In the genomic region with DNA sequence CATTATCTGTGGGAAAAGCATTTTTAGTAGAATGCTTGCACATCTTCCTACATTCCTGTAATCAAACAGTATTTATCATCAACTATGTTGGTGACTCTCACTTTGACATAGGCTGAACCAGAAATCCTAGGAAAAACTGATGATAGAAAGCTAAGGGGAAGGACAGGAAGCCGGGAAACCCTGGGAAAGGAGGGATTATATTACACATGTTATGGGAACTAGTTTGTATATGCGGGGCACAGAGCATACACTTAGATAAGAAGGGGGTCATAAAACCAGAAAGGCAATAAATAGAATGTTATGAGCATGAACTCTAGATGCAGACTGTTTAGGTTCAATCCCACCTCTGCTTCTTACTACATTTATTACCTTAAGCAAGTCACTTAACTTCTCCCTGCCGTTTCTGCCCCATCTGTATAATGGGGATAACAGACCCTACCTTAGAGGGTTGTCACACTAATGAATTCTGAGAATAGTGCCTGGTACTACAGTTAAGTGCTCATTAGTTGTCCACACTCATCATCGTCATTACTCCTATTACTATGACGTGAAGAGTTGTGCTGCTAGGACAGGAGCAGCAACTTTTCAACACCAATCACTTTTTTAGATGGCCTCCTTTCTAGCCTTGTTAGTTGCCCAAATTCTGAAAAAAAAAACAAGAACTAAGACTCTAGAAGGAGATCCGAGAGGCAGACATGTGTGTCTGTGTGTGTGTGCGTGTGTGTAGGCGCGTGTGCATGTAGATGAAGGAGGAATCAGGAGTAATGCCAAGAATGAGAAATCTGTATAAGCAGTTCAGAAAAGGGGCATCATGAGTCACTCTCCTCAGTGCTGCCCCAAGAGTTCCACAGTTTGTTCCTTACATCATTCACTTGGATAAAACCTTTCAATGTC, we compare ENCODE assay signal across 13 cellular contexts. TPM values are rescaled to one million over a fixed set of nuclear protein-coding genes. Genes with fewer than 3 reads are reported as not detected.
DNase-seq lines count a peak whose midpoint lies in the region; ATAC-seq, FAIRE-seq and TF ChIP-seq lines count a peak whose summit lies in the region.
"Had no signal": no experiment of that assay in that cellular context is flagged by ENCODE, and none has a peak within 500 bp of the region (broad histone marks: within the 10 kb centered on the region; RNA-seq: fewer than 3 reads in every experiment).

No MANE protein-coding gene starts in this region.

- H3K27me3 Mint-ChIP-seq in activated T-cell treated with anti-CD3 and anti-CD28 coated beads, Interleukin-2, amount 50 U/mL, for 72 hours (ENCODE audit: low read depth) = no peaks in the 10 kb centered on the region
- H3K27me3 Mint-ChIP-seq: naive B cell had no signal

- H3K36me3 Mint-ChIP-seq in activated T-cell treated with anti-CD3 and anti-CD28 coated beads, Interleukin-2, amount 50 U/mL, for 72 hours (ENCODE audit: insufficient read depth in 2 of 2) = peaks cover 0 to 1% of the 10 kb centered on the region in 2 donors
- H3K36me3 Mint-ChIP-seq: naive B cell had no signal

- H3K27ac Mint-ChIP-seq in activated T-cell treated with anti-CD3 and anti-CD28 coated beads, Interleukin-2, amount 50 U/mL, for 72 hours = no peak overlapping the region
- H3K27ac Mint-ChIP-seq: naive B cell had no signal

- no peak for FAIRE-seq in small intestine (lab: Jason Lieb, UNC)

- H3K4me3 Mint-ChIP-seq in activated T-cell treated with anti-CD3 and anti-CD28 coated beads, Interleukin-2, amount 50 U/mL, for 72 hours = no peak overlapping the region
- H3K4me3 Mint-ChIP-seq: naive B cell had no signal

- H3K9me3 Mint-ChIP-seq in activated T-cell treated with anti-CD3 and anti-CD28 coated beads, Interleukin-2, amount 50 U/mL, for 72 hours = peaks cover 0 to 1% of the 10 kb centered on the region in 2 donors

- no peak overlapping the region for H3K27ac ChIP-seq in RWPE2 (ENCODE audit: poor library complexity, severe bottlenecking)
- H3K27ac ChIP-seq in small intestine (ENCODE audit: low read depth in 1 of 2, low read length in 1 of 2) = no peak overlapping the region
- H3K27ac ChIP-seq: colonic mucosa had no signal

- in situ Hi-C loops in HAP-1 (cut with MboI; ENCODE audit: low sequenced_read_pairs) = no loop called here

- DNase-seq in activated T-cell treated with anti-CD3 and anti-CD28 coated beads, Interleukin-2, amount 50 U/mL, for 72 hours = no peak
- no peak for DNase-seq in activated T-cell treated with anti-CD3 and anti-CD28 coated beads, Interleukin-2, amount 50 U/mL, for 1 hour
- DNase-seq in RWPE2 (ENCODE audit: low spot score) (no peak), fibroblast of mammary gland (ENCODE audit: low read depth) (peak; percentile 95), small intestine (peak; percentile 18), HAP-1 (ENCODE audit: low spot score in 2 of 2) (no peak)
- DNase-seq: AML-193, colonic mucosa, naive B cell, NCI-H1092, NCI-H69 had no signal

- H3K4me3 ChIP-seq in RWPE2 (ENCODE audit: severe bottlenecking) (no peak overlapping the region), fibroblast of mammary gland (ENCODE audit: control insufficient read depth, low read depth, low read length) (no peak overlapping the region), small intestine (ENCODE audit: low read depth in 1 of 2, low read length in 2 of 2) (no peak overlapping the region), HAP-1 (no peak overlapping the region)
- H3K4me3 ChIP-seq: colonic mucosa had no signal

- H3K4me1 Mint-ChIP-seq in activated T-cell treated with anti-CD3 and anti-CD28 coated beads, Interleukin-2, amount 50 U/mL, for 72 hours (ENCODE audit: low read depth) = peaks cover 12% of the 10 kb centered on the region

- H3K9me3 ChIP-seq in RWPE2 (ENCODE audit: severe bottlenecking) (no peaks in the 10 kb centered on the region), small intestine (ENCODE audit: control insufficient read depth, low read depth) (peaks cover 1% of the 10 kb centered on the region), HAP-1 (no peaks in the 10 kb centered on the region)
- H3K9me3 ChIP-seq: colonic mucosa had no signal

- TF ChIP-seq CTCF in RWPE2 (IDR thresholded peaks at IDR 0.05; ENCODE audit: poor library complexity, severe bottlenecking) = no peak
- peak; percentile 17 for TF ChIP-seq CTCF in fibroblast of mammary gland (conservative IDR thresholded peaks at IDR 0.05; ENCODE audit: control insufficient read depth, insufficient read depth, low read depth, low read length)

- peaks cover 23% of the 10 kb centered on the region for H3K4me1 ChIP-seq in RWPE2 (ENCODE audit: insufficient read depth, poor library complexity, severe bottlenecking)
- H3K4me1 ChIP-seq in small intestine (ENCODE audit: control insufficient read depth in 2 of 2, insufficient read depth in 1 of 2, low read depth in 1 of 2, low read length in 1 of 2) = peaks cover 0 to 2% of the 10 kb centered on the region in 2 donors
- H3K4me1 ChIP-seq in HAP-1 = peaks cover 16% of the 10 kb centered on the region

- peak; percentile 20 to 42 for ATAC-seq in activated T-cell treated with anti-CD3 and anti-CD28 coated beads, Interleukin-2, amount 50 U/mL, for 72 hours (replicated peaks in 1 of 2)
- ATAC-seq in RWPE2 (ENCODE audit: low read depth) (peak; percentile 35; the same call in 2 of the 3 replicates), GM19035 (IDR thresholded peaks at IDR 0.05; ENCODE audit: unreplicated experiment) (no peak), GM21619 (IDR thresholded peaks at IDR 0.05; ENCODE audit: unreplicated experiment) (no peak)

- H3K27me3 ChIP-seq in RWPE2 (ENCODE audit: insufficient read depth, poor library complexity, severe bottlenecking) = no peaks in the 10 kb centered on the region
- H3K27me3 ChIP-seq in small intestine (ENCODE audit: control insufficient read depth in 2 of 2, insufficient read depth in 2 of 2, low read length in 2 of 2) = no peaks in the 10 kb centered on the region
- no peaks in the 10 kb centered on the region for H3K27me3 ChIP-seq in HAP-1 (ENCODE audit: low read depth)
- H3K27me3 ChIP-seq: colonic mucosa had no signal

- no peaks in the 10 kb centered on the region for H3K36me3 ChIP-seq in RWPE2 (ENCODE audit: low read depth)
- no peaks in the 10 kb centered on the region for H3K36me3 ChIP-seq in small intestine (ENCODE audit: control insufficient read depth in 2 of 2, insufficient read depth in 2 of 2, low read length in 2 of 2)
- H3K36me3 ChIP-seq in HAP-1 (replicated peaks) = no peaks in the 10 kb centered on the region
- H3K36me3 ChIP-seq: colonic mucosa had no signal

- WGBS in small intestine, 3 donors = 57 to 61% (median 61%) methylated on average over 9 of the region's 9 CpGs

RNA-seq across cellular contexts. Expression of a gene that starts 52.2 kb away (rescaled TPM):
- 10 to 100 TPM; 55.6 to 60.2 TPM for total RNA-seq in activated T-cell treated with anti-CD3 and anti-CD28 coated beads, Interleukin-2, amount 50 U/mL, for 72 hours
- 1 to 10 TPM; 5.7 to 9.8 (median 7.4) TPM for polyA plus RNA-seq in small intestine

Comparison
In these comparisons a context has a peak if more than half of its experiments do, and no peak if none do; other contexts are left out.
1. ATAC-seq: peak in activated T-cell treated with anti-CD3 and anti-CD28 coated beads, Interleukin-2, amount 50 U/mL, for 72 hours (2 of 2) and RWPE2 (single experiment); none in GM19035 (single experiment) and GM21619 (single experiment).
2. DNase-seq: peak in fibroblast of mammary gland (single experiment) and small intestine (single experiment); none in activated T-cell treated with anti-CD3 and anti-CD28 coated beads, Interleukin-2, amount 50 U/mL, for 72 hours (0 of 2), activated T-cell treated with anti-CD3 and anti-CD28 coated beads, Interleukin-2, amount 50 U/mL, for 1 hour (single experiment), RWPE2 (single experiment) and HAP-1 (0 of 2).